In the genomic region with DNA sequence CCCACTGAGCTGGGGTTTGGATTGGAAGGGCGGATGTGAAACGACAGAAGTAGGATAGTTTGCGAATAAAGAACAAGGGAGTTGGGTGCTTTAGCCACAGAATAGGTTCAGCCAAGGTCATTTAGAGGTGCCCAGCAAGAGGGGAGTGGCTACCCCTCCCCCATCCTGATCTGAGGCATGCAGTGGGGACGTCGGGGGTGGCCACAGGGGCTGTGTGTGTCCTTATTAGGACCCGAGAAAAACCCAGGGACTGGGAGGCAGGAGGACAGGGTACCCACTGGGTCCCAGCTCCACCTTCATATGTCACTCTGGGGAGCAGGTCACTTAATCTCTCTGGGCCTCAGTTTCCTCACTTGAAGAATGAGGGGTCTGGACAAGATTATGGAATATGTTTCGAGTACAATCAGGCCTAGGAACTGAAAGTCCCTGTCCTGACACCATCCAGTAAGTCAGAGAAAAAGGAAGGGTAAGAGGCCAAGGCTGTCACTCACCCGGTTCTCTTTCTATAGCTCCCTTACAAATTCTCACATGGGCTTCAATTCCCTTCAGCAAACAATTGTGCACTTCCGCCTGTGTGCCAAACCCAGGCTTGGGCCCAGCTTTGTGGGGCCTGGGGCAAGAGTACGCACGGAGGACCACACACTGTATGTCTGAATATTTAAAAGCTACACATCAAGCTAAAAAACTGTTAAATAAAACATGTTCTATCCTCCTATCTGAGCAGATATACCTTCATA, we compare ENCODE assay signal across 8 cellular contexts. TPM values are rescaled to one million over a fixed set of nuclear protein-coding genes. Genes with fewer than 3 reads are reported as not detected.
DNase-seq lines count a peak whose midpoint lies in the region; ATAC-seq and TF ChIP-seq lines count a peak whose summit lies in the region.

No MANE protein-coding gene starts in this region.

- H3K4me3 Mint-ChIP-seq in stimulated activated naive B cell treated with anti-CD40 and anti-IgM and Interleukin-4, amounts not matched to agents 10 μg/mL and 1 μg/mL and 100 μg/mL, for 72 hours: peak overlapping the region; percentile 83 to 87

- ATAC-seq in heart right ventricle: peak in 6 of 8 donors; percentile 4 to 35 (median 11)
- peak in 1 of 2 donors; percentile 4 for ATAC-seq in stimulated activated naive B cell treated with anti-CD40 and anti-IgM and Interleukin-4, amounts not matched to agents 10 μg/mL and 1 μg/mL and 100 μg/mL, for 72 hours (replicated peaks)

- H3K27ac ChIP-seq in SJSA1 (peak overlapping the region; percentile 75), heart right ventricle (peak overlapping the region; percentile 17 to 90 (median 76))

- H3K36me3 Mint-ChIP-seq in stimulated activated naive B cell treated with anti-CD40 and anti-IgM and Interleukin-4, amounts not matched to agents 10 μg/mL and 1 μg/mL and 100 μg/mL, for 72 hours: no peaks in the 10 kb centered on the region

- H3K4me1 ChIP-seq in SJSA1 (replicated peaks) (peaks cover 27% of the 10 kb centered on the region), heart right ventricle (peaks cover 0 to 7% (median 3%) of the 10 kb centered on the region in 9 donors)

- in situ Hi-C loops in GM13976 (cut with MboI; ENCODE audit: low sequenced_read_pairs, unreplicated experiment): no loop called here

- H3K27me3 ChIP-seq in SJSA1 (replicated peaks) (no peaks in the 10 kb centered on the region), heart right ventricle (peaks cover 0 to 15% (median 0%) of the 10 kb centered on the region in 7 donors)

- peak overlapping the region; percentile 25 for H3K4me3 ChIP-seq in SJSA1
- H3K4me3 ChIP-seq in heart right ventricle: peak overlapping the region in 8 of 10 donors; percentile 26 to 58 (median 44)

- H3K4me1 Mint-ChIP-seq in stimulated activated naive B cell treated with anti-CD40 and anti-IgM and Interleukin-4, amounts not matched to agents 10 μg/mL and 1 μg/mL and 100 μg/mL, for 72 hours: peaks cover 14 to 30% of the 10 kb centered on the region in 2 donors

- peaks cover 0 to 5% of the 10 kb centered on the region in 2 donors for H3K27me3 Mint-ChIP-seq in stimulated activated naive B cell treated with anti-CD40 and anti-IgM and Interleukin-4, amounts not matched to agents 10 μg/mL and 1 μg/mL and 100 μg/mL, for 72 hours

- no peak for TF ChIP-seq CTCF in heart right ventricle (IDR thresholded peaks at IDR 0.05)
- TF ChIP-seq CTCF in GM13976 (IDR thresholded peaks at IDR 0.05; ENCODE audit: borderline replicate concordance, control extremely low read depth, extremely low read depth, insufficient read depth, missing control alignments): no peak
- no peak for TF ChIP-seq CTCF in GM10266 (IDR thresholded peaks at IDR 0.05; ENCODE audit: control insufficient read depth, insufficient read depth, low read depth, missing control alignments)

- H3K9me3 Mint-ChIP-seq in stimulated activated naive B cell treated with anti-CD40 and anti-IgM and Interleukin-4, amounts not matched to agents 10 μg/mL and 1 μg/mL and 100 μg/mL, for 72 hours: no peaks in the 10 kb centered on the region

- peak; percentile 12 for DNase-seq in NOMO-1 treated with DMSO at 0.1 percent for 48 hours (lab: John Stamatoyannopoulos, UW; ENCODE audit: unreplicated experiment)
- DNase-seq in NOMO-1 treated with dmso at 0.1 percent for 144 hours (lab: John Stamatoyannopoulos, UW; ENCODE audit: unreplicated experiment): no peak
- no peak for DNase-seq in SJSA1 (ENCODE audit: low read depth in 1 of 2, low spot score in 2 of 2)
- no peak for DNase-seq in heart right ventricle
- DNase-seq in stimulated activated naive B cell treated with anti-CD40 and anti-IgM and Interleukin-4, amounts not matched to agents 10 μg/mL and 1 μg/mL and 100 μg/mL, for 72 hours: no peak
- DNase-seq in DMS53 (lab: John Stamatoyannopoulos, UW): no peak
- no peak for DNase-seq in GM13976 (ENCODE audit: low spot score)
- DNase-seq in GM10266 (ENCODE audit: extremely low spot score): no peak

- intact Hi-C loops in heart right ventricle (cut with DNase I): loop anchor here in 7 of 10 donors (2.0 to 10.0 kb wide), 6 partner anchors 106 to 168 kb away; a partner anchor contains a TSS

- no peaks in the 10 kb centered on the region for H3K9me3 ChIP-seq in SJSA1 (replicated peaks)
- H3K9me3 ChIP-seq in heart right ventricle: no peaks in the 10 kb centered on the region

- peak overlapping the region; percentile 93 for H3K27ac Mint-ChIP-seq in stimulated activated naive B cell treated with anti-CD40 and anti-IgM and Interleukin-4, amounts not matched to agents 10 μg/mL and 1 μg/mL and 100 μg/mL, for 72 hours

- 59 to 68% methylated on average over 11 of the region's 11 CpGs for WGBS in heart right ventricle, 2 donors

- H3K36me3 ChIP-seq in SJSA1 (no peaks in the 10 kb centered on the region), heart right ventricle (no peaks in the 10 kb centered on the region)

RNA-seq across cellular contexts. Expression of a gene that starts 4.2 kb away (rescaled TPM):
- not detected in 2 replicates for total RNA-seq in SJSA1 (2014; rRNA removed; shearing (Covaris generic))
- not detected for total RNA-seq in heart right ventricle
- polyA plus RNA-seq in heart right ventricle: not detected
